7 cellular contexts compared by ENCODE assay signal in genomic region chr7:76708446-76708845, GRCh38.
A peak's percentile ranks its signal among the peaks of the same experiment; 100 is the strongest.
DNase-seq lines count a peak whose midpoint lies in the region; ATAC-seq, FAIRE-seq and TF ChIP-seq lines count a peak whose summit lies in the region.
"Not testable (repeated sequence)": the region's sequence is repeated elsewhere in the genome, so short reads cannot be mapped to it uniquely, and the experiment has no call there.

No MANE protein-coding gene starts in this region.

- in situ Hi-C loops in GM12878 (cut with MboI) = not testable (repeated sequence)

- RAD21 ChIA-PET in GM12878 (lab: Charles Lee; ENCODE audit: unreplicated experiment) = not testable (repeated sequence)

- not testable (repeated sequence) for H3K9me3 ChIP-seq in GM12878 (replicated peaks; ENCODE audit: control insufficient read depth, insufficient read depth, low read length); osteoblast (ENCODE audit: low read depth, low read length)

- SMC1A ChIA-PET in GM12878 (lab: Charles Lee; ENCODE audit: uncharacterized antibody, unreplicated experiment) = not testable (repeated sequence)

- not testable (repeated sequence) for H3K4me2 ChIP-seq in GM12878 (ENCODE audit: control insufficient read depth, insufficient read depth); osteoblast (ENCODE audit: insufficient read depth, low read length)

- not testable (repeated sequence) for TF ChIP-seq RAD21 in GM12878 (IDR thresholded peaks at IDR 0.05; ENCODE audit: insufficient read depth, low read depth, low read length)

- not testable (repeated sequence) for H3K4me3 ChIP-seq in GM12878; bronchial epithelial cell (ENCODE audit: low read depth, low read length); osteoblast (ENCODE audit: insufficient read depth, low read length)

- not testable (repeated sequence) for H3K4me3 Mint-ChIP-seq in activated naive CD8-positive, alpha-beta T cell treated with anti-CD3 and anti-CD28 coated beads, Interleukin-2, amount 50 U/mL, for 24 hours; stimulated activated memory B cell treated with anti-CD40 and anti-IgM and Interleukin-4, amounts not matched to agents 10 μg/mL and 1 μg/mL and 100 μg/mL, for 72 hours; stimulated activated naive B cell treated with anti-CD40 and anti-IgM and Interleukin-4, amounts not matched to agents 10 μg/mL and 1 μg/mL and 100 μg/mL, for 72 hours

- H3K27me3 ChIP-seq in GM12878 (replicated peaks in 1 of 2; ENCODE audit: control insufficient read depth in 2 of 2, insufficient read depth in 2 of 2, low read length in 1 of 2); bronchial epithelial cell (ENCODE audit: control insufficient read depth, insufficient read depth, low read length); osteoblast (ENCODE audit: insufficient read depth, low read length): not testable (repeated sequence)

- CTCF ChIA-PET in GM12878 (lab: Yijun Ruan, JAX) = not testable (repeated sequence)

- not testable (repeated sequence) for DNase-seq in GM12891 (ENCODE audit: insufficient read length, low spot score); activated naive CD8-positive, alpha-beta T cell treated with anti-CD3 and anti-CD28 coated beads, Interleukin-2, amount 50 U/mL, for 24 hours; GM12878 (ENCODE audit: low read depth, low spot score); bronchial epithelial cell (ENCODE audit: low read depth); stimulated activated naive B cell treated with anti-CD40 and anti-IgM and Interleukin-4, amounts not matched to agents 10 μg/mL and 1 μg/mL and 100 μg/mL, for 72 hours
- DNase-seq in osteoblast (ENCODE audit: insufficient read length, low spot score, missing footprints) = peak; percentile 3

- TF ChIP-seq POLR2A in GM12891 (IDR thresholded peaks at IDR 0.05; ENCODE audit: low read depth, low read length); GM12878 (IDR thresholded peaks at IDR 0.05; ENCODE audit: low read depth, low read length): not testable (repeated sequence)

- not testable (repeated sequence) for H3K27ac Mint-ChIP-seq in activated naive CD8-positive, alpha-beta T cell treated with anti-CD3 and anti-CD28 coated beads, Interleukin-2, amount 50 U/mL, for 24 hours; stimulated activated memory B cell treated with anti-CD40 and anti-IgM and Interleukin-4, amounts not matched to agents 10 μg/mL and 1 μg/mL and 100 μg/mL, for 72 hours; stimulated activated naive B cell treated with anti-CD40 and anti-IgM and Interleukin-4, amounts not matched to agents 10 μg/mL and 1 μg/mL and 100 μg/mL, for 72 hours

- H3K4me1 Mint-ChIP-seq in activated naive CD8-positive, alpha-beta T cell treated with anti-CD3 and anti-CD28 coated beads, Interleukin-2, amount 50 U/mL, for 24 hours; stimulated activated memory B cell treated with anti-CD40 and anti-IgM and Interleukin-4, amounts not matched to agents 10 μg/mL and 1 μg/mL and 100 μg/mL, for 72 hours; stimulated activated naive B cell treated with anti-CD40 and anti-IgM and Interleukin-4, amounts not matched to agents 10 μg/mL and 1 μg/mL and 100 μg/mL, for 72 hours: not testable (repeated sequence)

- not testable (repeated sequence) for H3K9ac ChIP-seq in GM12878 (ENCODE audit: control insufficient read depth, insufficient read depth, low read length)

- POLR2A ChIA-PET in GM12878 (lab: Charles Lee) = not testable (repeated sequence)

- H3K36me3 Mint-ChIP-seq in activated naive CD8-positive, alpha-beta T cell treated with anti-CD3 and anti-CD28 coated beads, Interleukin-2, amount 50 U/mL, for 24 hours (ENCODE audit: low read depth); stimulated activated naive B cell treated with anti-CD40 and anti-IgM and Interleukin-4, amounts not matched to agents 10 μg/mL and 1 μg/mL and 100 μg/mL, for 72 hours: not testable (repeated sequence)
- peaks cover 10% of the 10 kb centered on the region for H3K36me3 Mint-ChIP-seq in stimulated activated memory B cell treated with anti-CD40 and anti-IgM and Interleukin-4, amounts not matched to agents 10 μg/mL and 1 μg/mL and 100 μg/mL, for 72 hours

- not testable (repeated sequence) for H3K4me1 ChIP-seq in GM12878 (ENCODE audit: control insufficient read depth, insufficient read depth, low read length); osteoblast (ENCODE audit: insufficient read depth, low read length)

- 50% methylated on average over 2 of the region's 2 CpGs for WGBS in GM12878 (ENCODE audit: insufficient coverage, insufficient replicate concordance, low lambda C conversion rate, missing lambda C conversion rate)

- H3K9me3 Mint-ChIP-seq in activated naive CD8-positive, alpha-beta T cell treated with anti-CD3 and anti-CD28 coated beads, Interleukin-2, amount 50 U/mL, for 24 hours; stimulated activated memory B cell treated with anti-CD40 and anti-IgM and Interleukin-4, amounts not matched to agents 10 μg/mL and 1 μg/mL and 100 μg/mL, for 72 hours; stimulated activated naive B cell treated with anti-CD40 and anti-IgM and Interleukin-4, amounts not matched to agents 10 μg/mL and 1 μg/mL and 100 μg/mL, for 72 hours: not testable (repeated sequence)

- peak; percentile 10 for ATAC-seq in activated naive CD8-positive, alpha-beta T cell treated with anti-CD3 and anti-CD28 coated beads, Interleukin-2, amount 50 U/mL, for 24 hours
- ATAC-seq in GM12878 = peak; percentile 59
- ATAC-seq in stimulated activated memory B cell treated with anti-CD40 and anti-IgM and Interleukin-4, amounts not matched to agents 10 μg/mL and 1 μg/mL and 100 μg/mL, for 72 hours = peak; percentile 58
- ATAC-seq in stimulated activated naive B cell treated with anti-CD40 and anti-IgM and Interleukin-4, amounts not matched to agents 10 μg/mL and 1 μg/mL and 100 μg/mL, for 72 hours (replicated peaks) = peak; percentile 76 to 77

- not testable (repeated sequence) for TF ChIP-seq CTCF in GM12878 (IDR thresholded peaks at IDR 0.05 in 2 of 3, conservative IDR thresholded peaks at IDR 0.05 in 1 of 3; ENCODE audit: control insufficient read depth in 2 of 3, extremely low read depth in 1 of 3, insufficient read depth in 1 of 3, low read depth in 3 of 3, low read length in 3 of 3); bronchial epithelial cell (IDR thresholded peaks at IDR 0.05; ENCODE audit: insufficient read depth, low read length, severe bottlenecking); osteoblast (IDR thresholded peaks at IDR 0.05; ENCODE audit: extremely low read depth, low read depth, low read length)

- H3K79me2 ChIP-seq in GM12878 (ENCODE audit: control insufficient read depth, insufficient read depth, low read length); osteoblast (ENCODE audit: insufficient read depth, low read length): not testable (repeated sequence)

- H3K27ac ChIP-seq in GM12878 (ENCODE audit: control insufficient read depth, insufficient read depth); osteoblast (ENCODE audit: low read depth, low read length): not testable (repeated sequence)

- H4K20me1 ChIP-seq in GM12878 (ENCODE audit: control insufficient read depth, insufficient read depth); osteoblast (ENCODE audit: insufficient read depth, low read length): not testable (repeated sequence)

- not testable (repeated sequence) for H3K27me3 Mint-ChIP-seq in activated naive CD8-positive, alpha-beta T cell treated with anti-CD3 and anti-CD28 coated beads, Interleukin-2, amount 50 U/mL, for 24 hours; stimulated activated memory B cell treated with anti-CD40 and anti-IgM and Interleukin-4, amounts not matched to agents 10 μg/mL and 1 μg/mL and 100 μg/mL, for 72 hours; stimulated activated naive B cell treated with anti-CD40 and anti-IgM and Interleukin-4, amounts not matched to agents 10 μg/mL and 1 μg/mL and 100 μg/mL, for 72 hours

- BruUV-seq in GM12878 (replicated peaks; lab: Mats Ljungman, UMichigan) = not testable (repeated sequence)

- not testable (repeated sequence) for TF ChIP-seq EP300 in GM12878 (IDR thresholded peaks at IDR 0.05; ENCODE audit: borderline replicate concordance in 1 of 2, control insufficient read depth in 1 of 2, low read depth in 2 of 2, low read length in 2 of 2)

- H3K36me3 ChIP-seq in GM12878 (ENCODE audit: control insufficient read depth in 2 of 2, insufficient read depth in 2 of 2, low read length in 1 of 2); bronchial epithelial cell (ENCODE audit: control insufficient read depth, insufficient read depth, low read length); osteoblast (ENCODE audit: insufficient read depth, low read length): not testable (repeated sequence)

- not testable (repeated sequence) for H2AFZ ChIP-seq in GM12878 (ENCODE audit: control insufficient read depth, low read depth, low read length); osteoblast (ENCODE audit: low read length)

- intact Hi-C loops in GM12878 (cut with micrococcal nuclease; ENCODE audit: unreplicated experiment) = not testable (repeated sequence)

- FAIRE-seq in GM12891 (lab: Jason Lieb, UNC); GM12878 (lab: Jason Lieb, UNC): not testable (repeated sequence)
- peak; percentile 64 for FAIRE-seq in bronchial epithelial cell (lab: Jason Lieb, UNC)

TF ChIP-seq in GM12891, 5 proteins besides CTCF, POLR2A, EP300 and RAD21:
- TF ChIP-seq SPI1 (IDR thresholded peaks at IDR 0.05; ENCODE audit: low read depth, low read length) = 0 out of 2 replicates have a peak, but pooled peaks have one; percentile 8

TF ChIP-seq in GM12878, 131 proteins besides CTCF, POLR2A, EP300 and RAD21:
- TF ChIP-seq BCL11A (IDR thresholded peaks at IDR 0.05; ENCODE audit: low read depth, low read length) (peak; percentile 7; the same call in 1 of the 2 replicates), IKZF2 (IDR thresholded peaks at IDR 0.05) (peak in 1 of 2 experiments; percentile 11; a peak in 1 of 4 replicates), MTA2 (IDR thresholded peaks at IDR 0.05; ENCODE audit: low read depth) (peak; percentile 72)
TF ChIP-seq in GM12878: peak in this region for 3; not testable (repeated sequence) for 128.

Comparison
In these comparisons a context has a peak if more than half of its experiments do, and no peak if none do; other contexts are left out.
1. ATAC-seq: peak in every context shown above with its lines; median percentile 76 in stimulated activated naive B cell treated with anti-CD40 and anti-IgM and Interleukin-4, amounts not matched to agents 10 μg/mL and 1 μg/mL and 100 μg/mL, for 72 hours; 59 in GM12878; 58 in stimulated activated memory B cell treated with anti-CD40 and anti-IgM and Interleukin-4, amounts not matched to agents 10 μg/mL and 1 μg/mL and 100 μg/mL, for 72 hours; 10 in activated naive CD8-positive, alpha-beta T cell treated with anti-CD3 and anti-CD28 coated beads, Interleukin-2, amount 50 U/mL, for 24 hours.